ENCODE assay signal across 12 cellular contexts in genomic region chr3:63576826-63577225, GRCh38.
A peak's percentile ranks its signal among the peaks of the same experiment; 100 is the strongest.
DNase-seq lines count a peak whose midpoint lies in the region; ATAC-seq and TF ChIP-seq lines count a peak whose summit lies in the region.
"Had no signal": no experiment of that assay in that cellular context is flagged by ENCODE, and none has a peak within 500 bp of the region (broad histone marks: within the 10 kb centered on the region; RNA-seq: fewer than 3 reads in every experiment).

No MANE protein-coding gene starts in this region.

- peaks cover 4% of the 10 kb centered on the region for H3K27me3 Mint-ChIP-seq in nephron progenitor cell (ENCODE audit: low read depth, poor library complexity)

- no peak for TF ChIP-seq CTCF in RWPE1 (conservative IDR thresholded peaks at IDR 0.05; ENCODE audit: low read depth)
- no peak for TF ChIP-seq CTCF in nephron progenitor cell (IDR thresholded peaks at IDR 0.05)

- H3K36me3 Mint-ChIP-seq in nephron progenitor cell (ENCODE audit: low read depth): no peaks in the 10 kb centered on the region

- H3K27ac ChIP-seq in RWPE1: no peak overlapping the region
- H3K27ac ChIP-seq: left ventricle myocardium inferior, SJSA1 had no signal

- DNase-seq in DMS 273 treated with DMSO at 0.1 percent for 48 hours (lab: John Stamatoyannopoulos, UW) (peak; percentile 47), NCI-H128 (lab: John Stamatoyannopoulos, UW; ENCODE audit: unreplicated experiment) (peak; percentile 18), RWPE1 (ENCODE audit: low spot score) (peak; percentile 38), left kidney (ENCODE audit: low read depth, low spot score) (peak; percentile 56), nephron progenitor cell (no peak)
- DNase-seq in stimulated activated naive CD4-positive, alpha-beta T cell treated with Interleukin-2 at 50 U/mL for 16 hours (lab: John Stamatoyannopoulos, UW): no peak
- DNase-seq: cortex of kidney, KBM-7, left ventricle myocardium inferior had no signal

- POLR2A ChIA-PET in RWPE1 (lab: Yijun Ruan, JAX; ENCODE audit: low non-redundant PET): no interaction called here

- no peak for ATAC-seq in GM21367 (IDR thresholded peaks at IDR 0.05; ENCODE audit: unreplicated experiment)
- no peak for ATAC-seq in HG03097 (IDR thresholded peaks at IDR 0.05; ENCODE audit: low FRiP score, unreplicated experiment)

- CTCF ChIA-PET in RWPE1 (lab: Yijun Ruan, JAX): interaction anchor here (0.7 kb wide), 1 partner anchor 225 kb away, joined by 3 read pairs; no protein-coding TSS in a partner anchor

- no peaks in the 10 kb centered on the region for H3K9me3 Mint-ChIP-seq in nephron progenitor cell

- H3K27ac Mint-ChIP-seq in nephron progenitor cell: no peak overlapping the region

- no peaks in the 10 kb centered on the region for H3K4me1 Mint-ChIP-seq in nephron progenitor cell

- no peak overlapping the region for H3K4me3 Mint-ChIP-seq in nephron progenitor cell

Comparison
In these comparisons a context has a peak if more than half of its experiments do, and no peak if none do; other contexts are left out.
1. DNase-seq: peak in DMS 273 treated with DMSO at 0.1 percent for 48 hours (single experiment), NCI-H128 (single experiment), RWPE1 (single experiment) and left kidney (single experiment); none in stimulated activated naive CD4-positive, alpha-beta T cell treated with Interleukin-2 at 50 U/mL for 16 hours (single experiment) and nephron progenitor cell (single experiment).